Comparison of ENCODE assay signal across 33 cellular contexts in genomic region chr2:9312591-9312990, GRCh38.
DNase-seq lines count a peak whose midpoint lies in the region; ATAC-seq, FAIRE-seq and TF ChIP-seq lines count a peak whose summit lies in the region.
"Had no signal": no experiment of that assay in that cellular context is flagged by ENCODE, and none has a peak within 500 bp of the region (broad histone marks: within the 10 kb centered on the region; RNA-seq: fewer than 3 reads in every experiment).

No MANE protein-coding gene starts in this region.

- H3K4me3 Mint-ChIP-seq in Calu3 (ENCODE audit: low read depth, unreplicated experiment) (no peak overlapping the region), astrocyte (ENCODE audit: unreplicated experiment) (no peak overlapping the region)
- H3K4me3 Mint-ChIP-seq: activated CD8-positive, alpha-beta memory T cell treated with anti-CD3 and anti-CD28 coated beads, Interleukin-2, amount 10 ng/mL, durations not matched to agents 7 days and 5 days; activated naive CD4-positive, alpha-beta T cell treated with anti-CD3 and anti-CD28 coated beads for 36 hours; B cell; CD8-positive, alpha-beta memory T cell; effector memory CD8-positive, alpha-beta T cell; immature natural killer cell; naive thymus-derived CD4-positive, alpha-beta T cell; stimulated activated naive B cell treated with anti-CD40 and anti-IgM and Interleukin-4, amounts not matched to agents 10 μg/mL and 1 μg/mL and 100 μg/mL, for 72 hours had no signal

- no peak overlapping the region for H2BK120ac ChIP-seq in mesenchymal stem cell (ENCODE audit: low read depth, low read length)

- H3K4me2 ChIP-seq in astrocyte (ENCODE audit: low read length) = no peak overlapping the region
- no peak overlapping the region for H3K4me2 ChIP-seq in mesenchymal stem cell (ENCODE audit: low read length, poor library complexity, severe bottlenecking)
- H3K4me2 ChIP-seq in skeletal muscle satellite cell (ENCODE audit: low read length) = no peak overlapping the region

- H3K4me1 Mint-ChIP-seq in Calu3 (ENCODE audit: low read depth, unreplicated experiment) (peaks cover 53% of the 10 kb centered on the region), astrocyte (ENCODE audit: low read depth, unreplicated experiment) (peaks cover 54% of the 10 kb centered on the region)
- H3K4me1 Mint-ChIP-seq: activated CD8-positive, alpha-beta memory T cell treated with anti-CD3 and anti-CD28 coated beads, Interleukin-2, amount 10 ng/mL, durations not matched to agents 7 days and 5 days; B cell; immature natural killer cell had no signal

- 98% methylated on average over 5 of the region's 6 CpGs for WGBS in mesenchymal stem cell

- no peak overlapping the region for H3K14ac ChIP-seq in mesenchymal stem cell (ENCODE audit: low read length in 2 of 2)

- no peak overlapping the region for H3K23ac ChIP-seq in mesenchymal stem cell (ENCODE audit: low read length in 2 of 2)

- FAIRE-seq in astrocyte (lab: Jason Lieb, UNC) = no peak
- FAIRE-seq: A549, HepG2 had no signal

- peaks cover 23% of the 10 kb centered on the region for H4K20me1 ChIP-seq in astrocyte (ENCODE audit: insufficient read depth, low read length)

- H3K18ac ChIP-seq in mesenchymal stem cell (ENCODE audit: low read depth in 1 of 2, low read length in 2 of 2) = peak overlapping the region in 1 of 2 experiments; percentile 14

- DNase-seq in Calu3 (no peak), astrocyte (ENCODE audit: low read depth) (no peak), mesenchymal stem cell (peak; percentile 30), GF-D8 (lab: John Stamatoyannopoulos, UW) (no peak), sciatic nerve (ENCODE audit: low spot score) (no peak), SW 1271 (lab: John Stamatoyannopoulos, UW) (no peak)
- no peak for DNase-seq in activated effector memory CD4-positive, alpha-beta T cell treated with anti-CD3 and anti-CD28 coated beads, Interleukin-2, amount 50 U/mL, for 16 hours
- DNase-seq: activated CD4-positive, alpha-beta T cell treated with anti-CD3 and anti-CD28 coated beads, Interleukin-2, amount 50 U/mL, for 1 hour; activated CD8-positive, alpha-beta memory T cell treated with anti-CD3 and anti-CD28 coated beads, Interleukin-2, amount 10 ng/mL, durations not matched to agents 7 days and 5 days; activated naive CD4-positive, alpha-beta T cell treated with anti-CD3 and anti-CD28 coated beads for 36 hours; activated T-cell treated with anti-CD3 and anti-CD28 coated beads, Interleukin-2, amount 50 U/mL, for 48 hours; adrenal gland; CD8-positive, alpha-beta memory T cell; colonic mucosa; effector memory CD8-positive, alpha-beta T cell; foreskin melanocyte; GOT3; hippocampal formation; immature natural killer cell; Kasumi-1; naive thymus-derived CD4-positive, alpha-beta T cell; NCI-H510A; occipital lobe; SHP77; stimulated activated naive B cell treated with anti-CD40 and anti-IgM and Interleukin-4, amounts not matched to agents 10 μg/mL and 1 μg/mL and 100 μg/mL, for 72 hours; T-helper 9 cell had no signal

- no peaks in the 10 kb centered on the region for H3K27me3 Mint-ChIP-seq in Calu3 (ENCODE audit: unreplicated experiment)
- H3K27me3 Mint-ChIP-seq in astrocyte (ENCODE audit: low read depth, unreplicated experiment) = no peaks in the 10 kb centered on the region
- H3K27me3 Mint-ChIP-seq: activated CD8-positive, alpha-beta memory T cell treated with anti-CD3 and anti-CD28 coated beads, Interleukin-2, amount 10 ng/mL, durations not matched to agents 7 days and 5 days had no signal

- BruUV-seq in Calu3 (replicated peaks; lab: Mats Ljungman, UMichigan) = no TSS peak

- TF ChIP-seq CTCF in Calu3 (IDR thresholded peaks at IDR 0.05; ENCODE audit: unreplicated experiment) = no peak
- no peak for TF ChIP-seq CTCF in astrocyte (IDR thresholded peaks at IDR 0.05; ENCODE audit: insufficient read depth, low read depth, low read length)

- H3K9ac ChIP-seq in astrocyte (ENCODE audit: low read length) (no peak overlapping the region), mesenchymal stem cell (ENCODE audit: low read length) (no peak overlapping the region), skeletal muscle satellite cell (ENCODE audit: low read depth, low read length) (peak overlapping the region; percentile 81)

- no peak overlapping the region for H2BK12ac ChIP-seq in mesenchymal stem cell (ENCODE audit: low read length in 2 of 2)

- no peak overlapping the region for H4K91ac ChIP-seq in mesenchymal stem cell (ENCODE audit: low read length)

- H3K9me3 ChIP-seq in astrocyte (ENCODE audit: insufficient read depth, low read depth, low read length) (no peaks in the 10 kb centered on the region), mesenchymal stem cell (ENCODE audit: control insufficient read depth, low read length) (no peaks in the 10 kb centered on the region), skeletal muscle satellite cell (replicated peaks; ENCODE audit: low read length) (no peaks in the 10 kb centered on the region)
- H3K9me3 ChIP-seq: A549, adrenal gland, colonic mucosa, right atrium auricular region had no signal

- no peak overlapping the region for H3K4me3 ChIP-seq in astrocyte (ENCODE audit: insufficient read depth, low read depth, low read length)
- H3K4me3 ChIP-seq in mesenchymal stem cell (ENCODE audit: insufficient read depth in 1 of 2, low read depth in 1 of 2, low read length in 2 of 2) = no peak overlapping the region
- no peak overlapping the region for H3K4me3 ChIP-seq in skeletal muscle satellite cell (ENCODE audit: low read length)
- H3K4me3 ChIP-seq: A549, adrenal gland, colonic mucosa, right atrium auricular region had no signal

- no peaks in the 10 kb centered on the region for H3K36me3 ChIP-seq in astrocyte (ENCODE audit: insufficient read depth, low read length)
- H3K36me3 ChIP-seq in mesenchymal stem cell (ENCODE audit: control insufficient read depth in 1 of 2, insufficient read depth in 2 of 2, low read depth in 1 of 2, low read length in 2 of 2) = peaks cover 9 to 11% of the 10 kb centered on the region in 2 experiments
- peaks cover 4% of the 10 kb centered on the region for H3K36me3 ChIP-seq in skeletal muscle satellite cell (ENCODE audit: insufficient read depth, low read length)
- H3K36me3 ChIP-seq: adrenal gland, colonic mucosa, right atrium auricular region had no signal

- intact Hi-C loops in Calu3 (cut with micrococcal nuclease; ENCODE audit: unreplicated experiment) (no loop called here), sciatic nerve (cut with DNase I) (no loop called here)

- H2BK15ac ChIP-seq in mesenchymal stem cell (ENCODE audit: low read depth, poor library complexity, severe bottlenecking) = peak overlapping the region; percentile 52

- peaks cover 18% of the 10 kb centered on the region for H3K36me3 Mint-ChIP-seq in Calu3 (ENCODE audit: insufficient read depth, unreplicated experiment)
- H3K36me3 Mint-ChIP-seq in astrocyte (ENCODE audit: low read depth, unreplicated experiment) = peaks cover 11% of the 10 kb centered on the region
- H3K36me3 Mint-ChIP-seq: activated CD8-positive, alpha-beta memory T cell treated with anti-CD3 and anti-CD28 coated beads, Interleukin-2, amount 10 ng/mL, durations not matched to agents 7 days and 5 days; CD8-positive, alpha-beta memory T cell; immature natural killer cell; naive thymus-derived CD4-positive, alpha-beta T cell; stimulated activated naive B cell treated with anti-CD40 and anti-IgM and Interleukin-4, amounts not matched to agents 10 μg/mL and 1 μg/mL and 100 μg/mL, for 72 hours had no signal

- H3K9me3 Mint-ChIP-seq in Calu3 (ENCODE audit: low read depth, unreplicated experiment) = no peaks in the 10 kb centered on the region
- no peaks in the 10 kb centered on the region for H3K9me3 Mint-ChIP-seq in astrocyte (ENCODE audit: unreplicated experiment)
- H3K9me3 Mint-ChIP-seq: activated naive CD4-positive, alpha-beta T cell treated with anti-CD3 and anti-CD28 coated beads for 36 hours; effector memory CD8-positive, alpha-beta T cell; immature natural killer cell; naive thymus-derived CD4-positive, alpha-beta T cell; stimulated activated naive B cell treated with anti-CD40 and anti-IgM and Interleukin-4, amounts not matched to agents 10 μg/mL and 1 μg/mL and 100 μg/mL, for 72 hours had no signal

- H3K79me1 ChIP-seq in mesenchymal stem cell (replicated peaks; ENCODE audit: low read length, poor library complexity, severe bottlenecking) = peaks cover 22% of the 10 kb centered on the region

- no peaks in the 10 kb centered on the region for H3K27me3 ChIP-seq in astrocyte (ENCODE audit: insufficient read depth, low read length)
- no peaks in the 10 kb centered on the region for H3K27me3 ChIP-seq in mesenchymal stem cell (ENCODE audit: control insufficient read depth in 1 of 2, insufficient read depth in 1 of 2, low read length in 2 of 2)
- H3K27me3 ChIP-seq in skeletal muscle satellite cell (ENCODE audit: control insufficient read depth, insufficient read depth, low read length) = no peaks in the 10 kb centered on the region
- H3K27me3 ChIP-seq: adrenal gland, colonic mucosa, right atrium auricular region had no signal

- H3K27ac ChIP-seq in astrocyte (ENCODE audit: low read depth, low read length) (peak overlapping the region; percentile 87), mesenchymal stem cell (ENCODE audit: low read length, poor library complexity, severe bottlenecking) (no peak overlapping the region)
- H3K27ac ChIP-seq: colonic mucosa, VCaP had no signal

- CTCF ChIA-PET in Calu3 (lab: Charles Lee) = no interaction called here

- H3K79me2 ChIP-seq in astrocyte (ENCODE audit: insufficient read depth, low read length) = peaks cover 63% of the 10 kb centered on the region

- no peak overlapping the region for H4K8ac ChIP-seq in mesenchymal stem cell (ENCODE audit: low read length)

- H3K4me1 ChIP-seq in astrocyte (ENCODE audit: insufficient read depth, low read length) (peaks cover 49% of the 10 kb centered on the region), mesenchymal stem cell (ENCODE audit: control insufficient read depth, insufficient read depth, low read depth, low read length) (peaks cover 31% of the 10 kb centered on the region), skeletal muscle satellite cell (ENCODE audit: control insufficient read depth, insufficient read depth, low read length) (peaks cover 54% of the 10 kb centered on the region)
- H3K4me1 ChIP-seq: colonic mucosa had no signal

- H3K27ac Mint-ChIP-seq in Calu3 (ENCODE audit: unreplicated experiment) = peak overlapping the region; percentile 12
- peak overlapping the region; percentile 91 for H3K27ac Mint-ChIP-seq in astrocyte (ENCODE audit: unreplicated experiment)
- H3K27ac Mint-ChIP-seq: activated CD8-positive, alpha-beta memory T cell treated with anti-CD3 and anti-CD28 coated beads, Interleukin-2, amount 10 ng/mL, durations not matched to agents 7 days and 5 days; B cell; effector memory CD8-positive, alpha-beta T cell; immature natural killer cell; naive thymus-derived CD4-positive, alpha-beta T cell; stimulated activated naive B cell treated with anti-CD40 and anti-IgM and Interleukin-4, amounts not matched to agents 10 μg/mL and 1 μg/mL and 100 μg/mL, for 72 hours had no signal

- no peak overlapping the region for H2BK5ac ChIP-seq in mesenchymal stem cell (ENCODE audit: low read depth, low read length, poor library complexity, severe bottlenecking)

- no peak overlapping the region for H3K4ac ChIP-seq in mesenchymal stem cell (ENCODE audit: low read depth in 1 of 2, low read length in 2 of 2)

- H2AFZ ChIP-seq in astrocyte (ENCODE audit: low read depth, low read length) = no peak overlapping the region
- no peak overlapping the region for H2AFZ ChIP-seq in mesenchymal stem cell (ENCODE audit: low read depth, low read length)

- peak overlapping the region; percentile 63 for H2AK5ac ChIP-seq in mesenchymal stem cell (ENCODE audit: low read length, severe bottlenecking)

- no peak for ATAC-seq in sciatic nerve
- ATAC-seq: A549; activated CD8-positive, alpha-beta memory T cell treated with anti-CD3 and anti-CD28 coated beads, Interleukin-2, amount 10 ng/mL, durations not matched to agents 7 days and 5 days; effector memory CD8-positive, alpha-beta T cell; HepG2; left lobe of liver; naive thymus-derived CD4-positive, alpha-beta T cell; stimulated activated naive B cell treated with anti-CD40 and anti-IgM and Interleukin-4, amounts not matched to agents 10 μg/mL and 1 μg/mL and 100 μg/mL, for 72 hours had no signal
